In the genomic region with DNA sequence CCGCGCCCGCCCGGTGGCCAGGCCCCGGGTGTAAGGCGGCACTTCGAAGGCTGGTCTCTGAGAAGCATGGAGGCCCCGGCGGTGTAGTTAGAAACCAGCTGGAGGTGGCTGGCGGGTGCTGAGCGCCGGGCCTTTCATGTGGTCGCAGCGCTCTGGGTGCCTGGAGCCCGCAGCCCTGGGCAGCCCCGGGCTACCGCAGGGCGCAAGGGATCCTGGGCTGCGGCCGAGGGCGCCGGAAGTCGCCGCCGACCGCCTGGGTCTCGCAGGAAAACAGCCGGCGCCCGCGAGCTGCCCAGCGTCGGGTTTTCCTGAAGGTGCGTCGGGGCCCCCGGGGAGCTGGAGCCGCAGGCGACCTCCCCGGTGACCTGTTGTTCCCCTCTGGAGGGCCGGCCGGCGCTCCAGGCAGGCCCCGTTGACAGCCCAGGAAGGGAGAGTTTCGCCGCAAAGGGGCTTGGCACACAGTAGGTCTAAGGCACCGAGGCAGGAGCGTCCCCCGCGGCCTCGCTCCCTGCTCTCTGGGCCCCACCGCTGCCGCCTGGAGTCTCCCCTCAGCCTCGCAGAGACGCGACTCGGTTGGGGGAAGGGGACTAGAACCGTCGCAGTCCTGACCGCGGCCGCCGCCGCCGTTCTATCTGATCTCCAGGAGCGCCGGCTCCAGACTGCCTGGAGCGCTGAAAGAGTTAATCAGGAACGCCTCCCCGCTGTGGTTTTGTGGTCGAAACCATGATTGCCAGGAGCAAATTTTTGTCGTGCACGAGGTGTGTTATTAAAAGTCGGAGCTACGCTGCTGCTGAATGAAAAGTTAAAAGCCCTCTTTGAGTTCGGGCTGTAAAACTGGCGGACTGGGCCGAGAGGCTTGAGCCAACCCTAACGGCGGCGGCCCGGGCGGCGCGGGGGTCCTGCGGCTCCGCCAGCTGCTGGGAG, we compare ENCODE assay signal across 8 cellular contexts. TPM values are rescaled to one million over a fixed set of nuclear protein-coding genes. Genes with fewer than 3 reads are reported as not detected.
DNase-seq lines count a peak whose midpoint lies in the region; ATAC-seq lines count a peak whose summit lies in the region.

No MANE protein-coding gene starts in this region.

- H3K36me3 ChIP-seq in urinary bladder (ENCODE audit: insufficient read depth) = no peaks in the 10 kb centered on the region

- peak overlapping the region; percentile 88 for H3K27ac ChIP-seq in urinary bladder (ENCODE audit: low read depth)

- peak overlapping the region; percentile 51 for H3K4me3 ChIP-seq in urinary bladder (ENCODE audit: low read depth, low read length)

- DNase-seq in GF-D8 (lab: John Stamatoyannopoulos, UW) = peak; percentile 17
- DNase-seq in RPMI7951 (ENCODE audit: low read depth) = peak; percentile 95
- DNase-seq in activated naive CD4-positive, alpha-beta T cell (lab: John Stamatoyannopoulos, UW) = peak in 3 of 4 experiments; percentile 17 to 29 (median 24)
- peak; percentile 69 for DNase-seq in germinal center (ENCODE audit: low spot score)
- peak; percentile 88 for DNase-seq in posterior vena cava (ENCODE audit: low spot score)
- no peak for DNase-seq in cerebellar nuclear complex (lab: John Stamatoyannopoulos, UW)

- 8% methylated on average over 86 of the region's 86 CpGs for WGBS in urinary bladder

- peak; percentile 63 for ATAC-seq in HG02885 (IDR thresholded peaks at IDR 0.05; ENCODE audit: poor library complexity, unreplicated experiment)

- H3K4me1 ChIP-seq in urinary bladder (ENCODE audit: insufficient read depth) = peaks cover 2% of the 10 kb centered on the region

- intact Hi-C loops in posterior vena cava (cut with DNase I) = no loop called here

RNA-seq across cellular contexts. Expression of gene GRHL3, which starts 2.8 kb away (rescaled TPM):
- total RNA-seq in RPMI7951 (2014; rRNA removed; shearing (Covaris generic)) = not detected in 2 replicates
- total RNA-seq in posterior vena cava (under 1 TPM; 0.14 to 0.19 TPM), urinary bladder (15.1 TPM)
- 7.6 TPM for polyA plus RNA-seq in urinary bladder

Comparison
In these comparisons a context has a peak if more than half of its experiments do, and no peak if none do; other contexts are left out.
1. DNase-seq: peak in GF-D8 (single experiment), RPMI7951 (single experiment), activated naive CD4-positive, alpha-beta T cell (3 of 4), germinal center (single experiment) and posterior vena cava (single experiment); none in cerebellar nuclear complex (0 of 2).
2. RNA of gene GRHL3, which starts 2.8 kb away (total RNA-seq): 15.1 TPM in urinary bladder (single experiment); 0.14 to 0.19 TPM in posterior vena cava and not detected in RPMI7951; every median in the first group is over 10 times any median in the second.